ENCODE assay signal across 8 cellular contexts in the genomic region with DNA sequence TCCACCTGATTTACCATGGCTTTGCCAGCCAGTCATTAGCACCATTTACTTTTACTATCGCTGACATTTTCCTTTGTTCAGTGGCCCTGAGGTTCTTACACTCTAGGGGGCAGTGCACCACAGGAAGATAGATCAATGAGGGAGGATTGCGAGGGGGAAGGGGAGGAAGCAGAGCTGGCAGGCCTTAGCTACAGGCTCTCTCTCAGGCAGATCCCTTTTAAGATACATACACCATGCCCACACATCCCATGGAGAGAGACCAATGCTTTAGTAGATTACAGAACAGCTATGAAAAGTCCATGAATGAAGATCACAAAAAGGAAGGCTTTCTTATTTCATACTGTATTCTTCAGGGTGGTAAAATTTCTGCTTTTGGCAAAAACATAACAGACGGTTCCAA. TPM values are rescaled to one million over a fixed set of nuclear protein-coding genes. Genes with fewer than 3 reads are reported as not detected.
DNase-seq lines count a peak whose midpoint lies in the region; ATAC-seq and TF ChIP-seq lines count a peak whose summit lies in the region.

No MANE protein-coding gene starts in this region.

- H3K27me3 ChIP-seq in H9 (ENCODE audit: insufficient read depth, low read length), result no peaks in the 10 kb centered on the region
- no peaks in the 10 kb centered on the region for H3K27me3 ChIP-seq in Loucy (ENCODE audit: insufficient read depth, low read length, poor library complexity, severe bottlenecking)
- no peaks in the 10 kb centered on the region for H3K27me3 ChIP-seq in RWPE2 (ENCODE audit: insufficient read depth, poor library complexity, severe bottlenecking)
- H3K27me3 ChIP-seq in prostate gland (replicated peaks; ENCODE audit: insufficient read depth), result no peaks in the 10 kb centered on the region

- no peaks in the 10 kb centered on the region for H3K79me1 ChIP-seq in H9 (ENCODE audit: insufficient read depth, low read depth, low read length, poor library complexity, severe bottlenecking)

- no peak overlapping the region for H3K18ac ChIP-seq in H9 (ENCODE audit: insufficient read length, low read depth, low read length)

- H3K4me3 ChIP-seq in Loucy (ENCODE audit: low read length, poor library complexity, severe bottlenecking) (no peak overlapping the region), RWPE2 (ENCODE audit: severe bottlenecking) (no peak overlapping the region), prostate gland (no peak overlapping the region)

- H2BK5ac ChIP-seq in H9 (ENCODE audit: insufficient read length, low read length), result no peak overlapping the region

- H3K4me3 Mint-ChIP-seq in H9, result no peak overlapping the region
- no peak overlapping the region for H3K4me3 Mint-ChIP-seq in activated naive CD4-positive, alpha-beta T cell treated with anti-CD3 and anti-CD28 coated beads, Interleukin-2, amount 50 U/mL, for 24 hours

- H3K23ac ChIP-seq in H9 (ENCODE audit: insufficient read length, low read depth, low read length), result no peak overlapping the region

- no peaks in the 10 kb centered on the region for H3K79me2 ChIP-seq in H9 (ENCODE audit: insufficient read depth, low read length)
- no peaks in the 10 kb centered on the region for H3K79me2 ChIP-seq in Loucy (ENCODE audit: insufficient read depth, low read length)

- no peaks in the 10 kb centered on the region for H3K23me2 ChIP-seq in H9 (ENCODE audit: insufficient read length, low read depth, low read length, poor library complexity, severe bottlenecking)

- WGBS in H9 (ENCODE audit: extremely low coverage, insufficient read length, low lambda C conversion rate), result no CpG with 5 or more reads among the region's 3 CpGs
- 42% methylated on average over 3 of the region's 3 CpGs for WGBS in prostate gland

- peak; percentile 82 for TF ChIP-seq CTCF in H9 (conservative IDR thresholded peaks at IDR 0.05)
- TF ChIP-seq CTCF in Loucy (conservative IDR thresholded peaks at IDR 0.05; ENCODE audit: low read length), result peak; percentile 90
- peak; percentile 80 for TF ChIP-seq CTCF in RWPE2 (IDR thresholded peaks at IDR 0.05; ENCODE audit: poor library complexity, severe bottlenecking)
- TF ChIP-seq CTCF in prostate gland (IDR thresholded peaks at IDR 0.05), result peak in 3 of 4 experiments; percentile 48 to 80 (median 53)

- no peak overlapping the region for H4K91ac ChIP-seq in H9 (ENCODE audit: insufficient read length, low read depth, low read length)

- H3K27ac ChIP-seq in H9 (ENCODE audit: insufficient read length, low read depth, low read length) (no peak overlapping the region), RWPE2 (ENCODE audit: poor library complexity, severe bottlenecking) (no peak overlapping the region), prostate gland (no peak overlapping the region)

- no peak overlapping the region for H3K56ac ChIP-seq in H9 (ENCODE audit: insufficient read length, low read depth, low read length)

- H4K8ac ChIP-seq in H9 (replicated peaks; ENCODE audit: insufficient read length, low read depth, low read length), result no peak overlapping the region

- no peaks in the 10 kb centered on the region for H3K9me3 ChIP-seq in H9 (ENCODE audit: control insufficient read depth, low read depth, low read length)
- H3K9me3 ChIP-seq in Loucy (ENCODE audit: insufficient read depth, low read depth, low read length), result no peaks in the 10 kb centered on the region
- no peaks in the 10 kb centered on the region for H3K9me3 ChIP-seq in RWPE2 (ENCODE audit: severe bottlenecking)
- no peaks in the 10 kb centered on the region for H3K9me3 ChIP-seq in prostate gland

- no peak overlapping the region for H4K5ac ChIP-seq in H9 (ENCODE audit: insufficient read length, low read depth, low read length)

- peaks cover 0 to 16% (median 6%) of the 10 kb centered on the region in 3 experiments; a peak in 6 of 7 replicates for H3K36me3 Mint-ChIP-seq in H9 (ENCODE audit: insufficient read depth in 1 of 3, low read depth in 3 of 3)
- peaks cover 4% of the 10 kb centered on the region for H3K36me3 Mint-ChIP-seq in activated naive CD4-positive, alpha-beta T cell treated with anti-CD3 and anti-CD28 coated beads, Interleukin-2, amount 50 U/mL, for 24 hours

- H3K9me3 Mint-ChIP-seq in H9, result no peaks in the 10 kb centered on the region
- no peaks in the 10 kb centered on the region for H3K9me3 Mint-ChIP-seq in activated naive CD4-positive, alpha-beta T cell treated with anti-CD3 and anti-CD28 coated beads, Interleukin-2, amount 50 U/mL, for 24 hours

- no peak overlapping the region for H2AK5ac ChIP-seq in H9 (ENCODE audit: insufficient read length, low read length)

- intact Hi-C loops in prostate gland (cut with DNase I) (no loop called here), posterior vena cava (cut with DNase I) (no loop called here)

- no peaks in the 10 kb centered on the region for H3K9me2 ChIP-seq in Loucy (replicated peaks; ENCODE audit: low read depth, low read length)

- no peak overlapping the region for H3T11ph ChIP-seq in H9 (ENCODE audit: low read length)

- H3K4me2 ChIP-seq in H9 (ENCODE audit: insufficient read depth, insufficient read length, low read length) (no peak overlapping the region), Loucy (ENCODE audit: low read depth, low read length, poor library complexity, severe bottlenecking) (no peak overlapping the region)

- no peak overlapping the region for H2BK12ac ChIP-seq in H9 (ENCODE audit: insufficient read length, low read depth, low read length)

- peaks cover 19 to 25% of the 10 kb centered on the region in 2 experiments for H3K4me1 Mint-ChIP-seq in H9
- peaks cover 11% of the 10 kb centered on the region for H3K4me1 Mint-ChIP-seq in activated naive CD4-positive, alpha-beta T cell treated with anti-CD3 and anti-CD28 coated beads, Interleukin-2, amount 50 U/mL, for 24 hours

- H4K20me1 ChIP-seq in H9 (ENCODE audit: control insufficient read depth, insufficient read depth, insufficient read length), result no peaks in the 10 kb centered on the region
- H4K20me1 ChIP-seq in Loucy (ENCODE audit: insufficient read depth, low read length, poor library complexity, severe bottlenecking), result no peaks in the 10 kb centered on the region

- no peak overlapping the region for H2BK15ac ChIP-seq in H9 (ENCODE audit: low read depth, low read length)

- no peak overlapping the region for H2BK20ac ChIP-seq in H9 (ENCODE audit: low read depth, low read length, poor library complexity, severe bottlenecking)

- DNase-seq in GF-D8 (lab: John Stamatoyannopoulos, UW), result peak; percentile 68
- DNase-seq in H9, result peak; percentile 76
- DNase-seq in RWPE2 (ENCODE audit: low spot score), result no peak
- peak; percentile 87 for DNase-seq in globus pallidus (ENCODE audit: low spot score)
- peak; percentile 41 for DNase-seq in prostate gland (ENCODE audit: low spot score)
- DNase-seq in posterior vena cava (ENCODE audit: low spot score), result no peak

- H2AFZ ChIP-seq in H9 (ENCODE audit: low read length), result no peak overlapping the region
- H2AFZ ChIP-seq in Loucy (ENCODE audit: low read length), result no peak overlapping the region

- H2BK120ac ChIP-seq in H9 (ENCODE audit: low read depth, low read length, poor library complexity, severe bottlenecking), result no peak overlapping the region

- H3K4me1 ChIP-seq in H9 (ENCODE audit: insufficient read depth, low read length) (no peaks in the 10 kb centered on the region), Loucy (ENCODE audit: insufficient read depth, low read length, poor library complexity, severe bottlenecking) (peaks cover 3% of the 10 kb centered on the region), RWPE2 (ENCODE audit: insufficient read depth, poor library complexity, severe bottlenecking) (no peaks in the 10 kb centered on the region), prostate gland (replicated peaks) (no peaks in the 10 kb centered on the region)

- ATAC-seq in RWPE2 (ENCODE audit: low read depth), result peak; percentile 70

- H3K36me3 ChIP-seq in Loucy (ENCODE audit: insufficient read depth, low read length) (peaks cover 49% of the 10 kb centered on the region; the same call in 1 of the 2 replicates), RWPE2 (ENCODE audit: low read depth) (peaks cover 45% of the 10 kb centered on the region), prostate gland (peaks cover 0 to 5% of the 10 kb centered on the region in 2 donors)

- H3K9ac ChIP-seq in H9 (ENCODE audit: extremely low read depth, insufficient read length, low read length), result no peak overlapping the region
- no peak overlapping the region for H3K9ac ChIP-seq in Loucy (ENCODE audit: low read depth, low read length, poor library complexity, severe bottlenecking)

- H3K27me3 Mint-ChIP-seq in H9 (ENCODE audit: low read depth), result no peaks in the 10 kb centered on the region; the same call in 1 of the 2 replicates
- H3K27me3 Mint-ChIP-seq in activated naive CD4-positive, alpha-beta T cell treated with anti-CD3 and anti-CD28 coated beads, Interleukin-2, amount 50 U/mL, for 24 hours, result no peaks in the 10 kb centered on the region

- TF ChIP-seq POLR2A in prostate gland (IDR thresholded peaks at IDR 0.05), result no peak

- no peak overlapping the region for H3K4ac ChIP-seq in H9 (ENCODE audit: low read depth, low read length)

- no peaks in the 10 kb centered on the region for H3F3A ChIP-seq in Loucy (ENCODE audit: low read depth)

- no peak overlapping the region for H3K27ac Mint-ChIP-seq in H9
- H3K27ac Mint-ChIP-seq in activated naive CD4-positive, alpha-beta T cell treated with anti-CD3 and anti-CD28 coated beads, Interleukin-2, amount 50 U/mL, for 24 hours, result peak overlapping the region; percentile 57

- H3K14ac ChIP-seq in H9 (ENCODE audit: insufficient read depth, low read length), result no peak overlapping the region

RNA-seq across cellular contexts. Expression of a gene that starts 47.4 kb away (rescaled TPM):
- total RNA-seq in H9 (2021) (21.2 and 21.9 TPM in 2 replicates), prostate gland (10 to 100 TPM; 18.1 to 18.9 TPM), posterior vena cava (10 to 100 TPM; 12.2 to 14.8 TPM)

RNA-seq across cellular contexts. Expression of a gene that starts 53.6 kb away (rescaled TPM):
- total RNA-seq in H9 (2021), result not detected in 2 replicates
- not detected for total RNA-seq in prostate gland
- not detected for total RNA-seq in posterior vena cava

Comparison
In these comparisons a context has a peak if more than half of its experiments do, and no peak if none do; other contexts are left out.
1. DNase-seq: peak in GF-D8 (single experiment), H9 (single experiment), globus pallidus (single experiment) and prostate gland (single experiment); none in RWPE2 (single experiment) and posterior vena cava (single experiment).
2. Peak in every context shown above with its lines, with median percentiles within 50 percentile points of each other: CTCF ChIP-seq.